In the genomic region with DNA sequence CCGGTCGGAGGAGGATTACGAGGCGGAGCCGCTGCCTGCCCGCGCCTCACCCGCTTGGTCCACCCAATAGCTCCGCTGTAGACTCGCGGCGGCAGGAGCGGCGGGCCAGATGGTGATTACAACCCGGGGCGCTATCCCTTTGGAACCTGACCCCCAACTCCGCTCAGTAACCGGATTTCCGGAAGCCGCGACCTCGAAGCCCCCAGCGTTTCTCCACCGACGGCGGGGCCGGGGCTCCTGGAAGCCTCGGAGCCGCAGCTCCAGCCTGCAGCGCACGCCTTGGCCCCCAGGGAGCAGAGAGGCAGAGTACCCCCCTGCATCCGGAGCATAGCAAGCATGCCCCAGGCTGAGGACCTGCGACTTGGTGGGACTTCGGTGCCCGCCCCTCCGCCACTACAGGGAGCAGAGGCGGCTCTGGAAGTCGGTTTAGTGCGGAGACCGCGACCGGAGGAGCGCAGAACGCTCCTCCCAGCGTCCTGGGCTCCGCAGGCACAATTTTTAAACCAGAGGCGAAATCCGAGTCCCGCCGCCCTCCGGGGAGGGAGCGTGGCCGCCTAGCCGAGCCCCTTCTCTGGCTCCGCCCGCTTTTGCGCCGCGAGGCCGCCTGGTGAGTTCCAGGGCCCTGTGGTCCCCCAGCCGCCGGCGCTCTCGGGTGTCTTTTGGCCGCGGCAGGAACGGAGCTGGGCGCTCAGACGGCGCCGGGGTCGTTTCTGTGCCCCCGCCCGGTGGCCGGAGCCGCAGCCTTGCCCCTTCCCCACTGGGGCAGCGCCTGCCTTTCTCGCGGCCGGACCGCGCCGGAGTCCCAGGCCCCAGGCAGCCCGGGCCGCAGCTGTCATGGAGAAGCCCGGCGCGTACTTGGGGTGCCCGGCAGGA, we compare ENCODE assay signal across 8 cellular contexts. TPM values are rescaled to one million over a fixed set of nuclear protein-coding genes. Genes with fewer than 3 reads are reported as not detected.
DNase-seq lines count a peak whose midpoint lies in the region; ATAC-seq and TF ChIP-seq lines count a peak whose summit lies in the region.

No MANE protein-coding gene starts in this region.

- H3K4me2 ChIP-seq in PC-3 (ENCODE audit: low read length): peak overlapping the region; percentile 82

- H3K9me3 ChIP-seq in PC-3 (ENCODE audit: low read length): no peaks in the 10 kb centered on the region
- no peaks in the 10 kb centered on the region for H3K9me3 ChIP-seq in iPS-20b (ENCODE audit: insufficient read depth, low read depth, low read length)

- no peaks in the 10 kb centered on the region for H4K20me1 ChIP-seq in PC-3 (ENCODE audit: low read length)

- H3K9ac ChIP-seq in PC-3 (ENCODE audit: low read length) (no peak overlapping the region), iPS-20b (ENCODE audit: low read depth, low read length) (no peak overlapping the region; the same call in 1 of the 2 replicates)

- no peak overlapping the region for H3K27ac ChIP-seq in PC-3 (ENCODE audit: low read length)
- no peak overlapping the region for H3K27ac ChIP-seq in iPS-20b (ENCODE audit: low read length)

- peaks cover 42% of the 10 kb centered on the region for H3K27me3 ChIP-seq in PC-3 (ENCODE audit: low read length)
- H3K27me3 ChIP-seq in iPS-20b (ENCODE audit: insufficient read depth, low read length): peaks cover 81% of the 10 kb centered on the region

- no peaks in the 10 kb centered on the region for H3F3A ChIP-seq in PC-3 (ENCODE audit: low read length, unreplicated experiment)

- TF ChIP-seq CTCF in PC-3 (conservative IDR thresholded peaks at IDR 0.05; ENCODE audit: low read depth, low read length) (no peak), astrocyte of the spinal cord (IDR thresholded peaks at IDR 0.05; ENCODE audit: low read depth, low read length) (no peak)

- no peaks in the 10 kb centered on the region for H3K79me2 ChIP-seq in PC-3 (ENCODE audit: low read length)

- BruUV-seq in PC-3 (replicated peaks; lab: Mats Ljungman, UMichigan): no TSS peak

- H3K9me2 ChIP-seq in PC-3 (replicated peaks; ENCODE audit: low read length): no peaks in the 10 kb centered on the region

- peak; percentile 8; the same call in 1 of the 2 replicates for ATAC-seq in PC-3
- no peak for ATAC-seq in HG02852 (IDR thresholded peaks at IDR 0.05; ENCODE audit: unreplicated experiment)

- in situ Hi-C loops in astrocyte of the spinal cord (cut with HindIII; ENCODE audit: low sequenced_read_pairs): no loop called here

- H3K4me3 ChIP-seq in PC-3 (ENCODE audit: low read length) (peak overlapping the region; percentile 66), astrocyte of the spinal cord (ENCODE audit: low read depth, low read length) (peak overlapping the region; percentile 35), iPS-20b (ENCODE audit: low read length) (peak overlapping the region; percentile 70)

- POLR2A ChIA-PET in PC-3 (lab: Charles Lee; ENCODE audit: unreplicated experiment): no interaction called here

- intact Hi-C loops in PC-3 (cut with micrococcal nuclease): loop anchor here (5.0 to 10.0 kb wide), 2 partner anchors 117 to 200 kb away; partner anchors contain the start of gene ZNF33B

- CTCF ChIA-PET in PC-3 (lab: Charles Lee): interaction anchor here (0.9 kb wide), 1 partner anchor 28 kb away, joined by 3 read pairs; the partner anchor contains the start of gene BMS1

- H2AFZ ChIP-seq in PC-3 (ENCODE audit: low read length): peak overlapping the region; percentile 76

- H3K4me1 ChIP-seq in PC-3 (ENCODE audit: insufficient read depth, low read length): peaks cover 12% of the 10 kb centered on the region
- no peaks in the 10 kb centered on the region for H3K4me1 ChIP-seq in iPS-20b (ENCODE audit: insufficient read depth, low read length)

- DNase-seq in ELR (ENCODE audit: low read depth) (peak; percentile 9), PC-3 (no peak), astrocyte of the spinal cord (ENCODE audit: low read depth, low spot score) (peak; percentile 6), amygdala (lab: John Stamatoyannopoulos, UW) (no peak), OCI-M1 (lab: John Stamatoyannopoulos, UW) (no peak)
- peak; percentile 14 for DNase-seq in stimulated activated CD4-positive, alpha-beta T cell treated with anti-CD3 and anti-CD28 coated beads, Interleukin-12 subunit alpha, Interleukin-12 subunit beta, amount 100 ng/mL, for 4 hours

- H3K36me3 ChIP-seq in PC-3 (ENCODE audit: low read depth, low read length) (no peaks in the 10 kb centered on the region), iPS-20b (ENCODE audit: insufficient read depth, low read depth, low read length) (no peaks in the 10 kb centered on the region)

RNA-seq across cellular contexts. Expression of gene BMS1, which starts 28.2 kb away (rescaled TPM):
- 36.6 and 41.9 TPM in 2 replicates for total RNA-seq in PC-3 (2014; rRNA removed)

Comparison
In these comparisons a context has a peak if more than half of its experiments do, and no peak if none do; other contexts are left out.
1. DNase-seq: peak in ELR (single experiment), astrocyte of the spinal cord (single experiment) and stimulated activated CD4-positive, alpha-beta T cell treated with anti-CD3 and anti-CD28 coated beads, Interleukin-12 subunit alpha, Interleukin-12 subunit beta, amount 100 ng/mL, for 4 hours (single experiment); none in PC-3 (single experiment), amygdala (0 of 56) and OCI-M1 (single experiment).
2. Peak in every context shown above with its lines, with median percentiles within 50 percentile points of each other: H3K4me3 ChIP-seq.